ENCODE assay signal across 1 cellular context in genomic region chr2:237380768-237381167, GRCh38.
TF ChIP-seq lines count a peak whose summit lies in the region.

No MANE protein-coding gene starts in this region.

TF ChIP-seq in IMR-90, 13 proteins besides CTCF, POLR2A, EP300 and RAD21 (continued from another document):
- TF ChIP-seq NFE2L2 (IDR thresholded peaks at IDR 0.05; ENCODE audit: low read depth, low read length) (no peak), MAZ (IDR thresholded peaks at IDR 0.05; ENCODE audit: borderline replicate concordance, low read depth, low read length) (no peak), ELK1 (IDR thresholded peaks at IDR 0.05; ENCODE audit: borderline replicate concordance, low read depth, low read length) (no peak), RCOR1 (IDR thresholded peaks at IDR 0.05; ENCODE audit: insufficient replicate concordance, low read length) (no peak), MAFK (IDR thresholded peaks at IDR 0.05; ENCODE audit: low read depth, low read length) (no peak), RFX5 (IDR thresholded peaks at IDR 0.05; ENCODE audit: low read depth, low read length) (no peak), MXI1 (IDR thresholded peaks at IDR 0.05; ENCODE audit: borderline replicate concordance, low read depth, low read length) (no peak), BHLHE40 (IDR thresholded peaks at IDR 0.05; ENCODE audit: low read depth, low read length) (no peak)
